In genomic region chr2:172204309-172204708, GRCh38 we compare ENCODE assay signal across 27 cellular contexts.
A peak's percentile ranks its signal among the peaks of the same experiment; 100 is the strongest.
DNase-seq lines count a peak whose midpoint lies in the region; ATAC-seq, FAIRE-seq and TF ChIP-seq lines count a peak whose summit lies in the region.
"Had no signal": no experiment of that assay in that cellular context is flagged by ENCODE, and none has a peak within 500 bp of the region (broad histone marks: within the 10 kb centered on the region; RNA-seq: fewer than 3 reads in every experiment).

No MANE protein-coding gene starts in this region.

- no peak overlapping the region for H3K4me2 ChIP-seq in HepG2 (ENCODE audit: low read depth, low read length)
- no peak overlapping the region for H3K4me2 ChIP-seq in K562 (ENCODE audit: insufficient read depth, low read length)
- H3K4me2 ChIP-seq in osteoblast (ENCODE audit: insufficient read depth, low read length) = no peak overlapping the region
- H3K4me2 ChIP-seq: PC-9 had no signal

- BruUV-seq in HepG2 (replicated peaks; lab: Mats Ljungman, UMichigan) (no TSS peak), K562 (replicated peaks; lab: Mats Ljungman, UMichigan) (no TSS peak)

- POLR2A ChIA-PET in HepG2 (lab: Yijun Ruan, JAX) = no interaction called here
- POLR2A ChIA-PET in K562 (lab: Yijun Ruan, JAX) = interaction anchor here (0.9 kb wide), 1 partner anchor 36 kb away, joined by 5 read pairs; no protein-coding TSS in a partner anchor

- in situ Hi-C loops in HepG2 (cut with HindIII; ENCODE audit: extremely low pct_ligation_motif_present, low pct_unique_long_range_greater_than_20kb) = no loop called here
- in situ Hi-C loops in K562 (cut with MboI) = no loop called here

- no peak overlapping the region for H3K9ac ChIP-seq in HepG2 (ENCODE audit: insufficient read depth, low read depth, low read length)
- no peak overlapping the region for H3K9ac ChIP-seq in K562 (ENCODE audit: insufficient read depth in 1 of 2, low read depth in 2 of 2, low read length in 2 of 2)

- 0 out of 2 replicates have a peak, but pooled peaks cover 5% of the 10 kb centered on the region for H3K4me1 ChIP-seq in HepG2 (ENCODE audit: insufficient read depth, low read length)
- H3K4me1 ChIP-seq in right lobe of liver = no peaks in the 10 kb centered on the region
- H3K4me1 ChIP-seq in K562 (replicated peaks in 1 of 2; ENCODE audit: control insufficient read depth in 2 of 2, insufficient read depth in 2 of 2, low read length in 2 of 2) = no peaks in the 10 kb centered on the region
- peaks cover 7% of the 10 kb centered on the region for H3K4me1 ChIP-seq in osteoblast (ENCODE audit: insufficient read depth, low read length)
- H3K4me1 ChIP-seq in aorta (ENCODE audit: control insufficient read depth in 1 of 2, insufficient read depth in 2 of 2, low read length in 2 of 2) = no peaks in the 10 kb centered on the region
- H3K4me1 ChIP-seq: SJSA1 had no signal

- H3K27ac ChIP-seq in HepG2 (ENCODE audit: extremely low read length, insufficient read depth, low read length) = no peak overlapping the region
- no peak overlapping the region for H3K27ac ChIP-seq in right lobe of liver
- H3K27ac ChIP-seq in K562 (ENCODE audit: extremely low read depth, low read depth, low read length) = no peak overlapping the region
- H3K27ac ChIP-seq in osteoblast (ENCODE audit: low read depth, low read length) = no peak overlapping the region
- H3K27ac ChIP-seq in aorta (ENCODE audit: low read depth in 1 of 2, low read length in 2 of 2) = no peak overlapping the region
- H3K27ac ChIP-seq: PC-9, SJSA1 had no signal

- no peak for DNase-seq in HepG2 (ENCODE audit: low spot score)
- DNase-seq in right lobe of liver = no peak
- no peak for DNase-seq in K562 (ENCODE audit: extremely low read depth in 1 of 4, low spot score in 3 of 4)
- peak; percentile 64 for DNase-seq in iris pigment epithelial cell (ENCODE audit: low read depth)
- no peak for DNase-seq in osteoblast (ENCODE audit: insufficient read length, low spot score, missing footprints)
- no peak for DNase-seq in H7
- DNase-seq in aorta = no peak
- DNase-seq: 8988T; ACHN; CD4-positive, CD25-positive, alpha-beta regulatory T cell; DMS153; DND-41; MV-4-11; NCI-H1105 treated with DMSO at 0.1 percent for 48 hours; NCI-H146; NCI-H1930; NCI-H2107; NCI-H524; NCI-H774; PC-9; Right ventricle myocardium superior had no signal

- no peak for ATAC-seq in HepG2
- ATAC-seq in right lobe of liver = no peak
- ATAC-seq in K562 = no peak
- no peak for ATAC-seq in aorta (ENCODE audit: low FRiP score)
- ATAC-seq in GM18511 (IDR thresholded peaks at IDR 0.05; ENCODE audit: unreplicated experiment) = no peak

- H3K27me3 ChIP-seq in HepG2 (ENCODE audit: control insufficient read depth in 1 of 2, insufficient read depth in 2 of 2, low read length in 2 of 2) (0 out of 5 replicates have a peak, but pooled peaks cover 2 to 4% of the 10 kb centered on the region in 2 experiments), right lobe of liver (no peaks in the 10 kb centered on the region), K562 (ENCODE audit: control insufficient read depth in 2 of 2, insufficient read depth in 2 of 2, low read length in 2 of 2) (peaks cover under 1 to 12% of the 10 kb centered on the region in 2 experiments; a peak in 1 of 5 replicates), osteoblast (ENCODE audit: insufficient read depth, low read length) (no peaks in the 10 kb centered on the region), H7 (ENCODE audit: control insufficient read depth, insufficient read depth, low read length) (no peaks in the 10 kb centered on the region), aorta (ENCODE audit: control insufficient read depth in 1 of 2, insufficient read depth in 2 of 2, low read length in 1 of 2) (no peaks in the 10 kb centered on the region)
- H3K27me3 ChIP-seq: SJSA1 had no signal

- TF ChIP-seq POLR2A in HepG2 (IDR thresholded peaks at IDR 0.05; ENCODE audit: insufficient read depth in 1 of 2, low read depth in 2 of 2, low read length in 2 of 2) (no peak), right lobe of liver (IDR thresholded peaks at IDR 0.05) (no peak), K562 (conservative IDR thresholded peaks at IDR 0.05) (no peak)

- no peak for TF ChIP-seq CTCF in HepG2 (CRISPR knock-in tag; IDR thresholded peaks at IDR 0.05)
- no peak for TF ChIP-seq CTCF in right lobe of liver (IDR thresholded peaks at IDR 0.05)
- no peak for TF ChIP-seq CTCF in K562 (IDR thresholded peaks at IDR 0.05 in 2 of 3, conservative IDR thresholded peaks at IDR 0.05 in 1 of 3; ENCODE audit: insufficient read depth in 2 of 3, low read depth in 1 of 3, low read length in 3 of 3)
- TF ChIP-seq CTCF in osteoblast (IDR thresholded peaks at IDR 0.05; ENCODE audit: extremely low read depth, low read depth, low read length) = no peak

- 68% methylated on average over 7 of the region's 7 CpGs for whole genome bisulfite sequencing in HepG2 (ENCODE audit: low lambda C conversion rate)
- 79% methylated on average over 7 of the region's 7 CpGs for WGBS in right lobe of liver (ENCODE audit: insufficient coverage, low coverage, low lambda C conversion rate, missing lambda C conversion rate)
- WGBS in K562 (ENCODE audit: insufficient coverage, low coverage, missing lambda C conversion rate) = 1% methylated on average over 7 of the region's 7 CpGs
- WGBS in aorta, 2 donors = 90 to 92% methylated on average over 7 of the region's 7 CpGs

- H3K9me1 ChIP-seq in K562 (ENCODE audit: control insufficient read depth, insufficient read depth, low read length) = no peaks in the 10 kb centered on the region

- no peak for TF ChIP-seq RAD21 in HepG2 (CRISPR knock-in tag; IDR thresholded peaks at IDR 0.05)
- TF ChIP-seq RAD21 in K562 (CRISPR knock-in tag; conservative IDR thresholded peaks at IDR 0.05 in 1 of 2, IDR thresholded peaks at IDR 0.05 in 1 of 2) = no peak

- intact Hi-C loops in HepG2 (cut with micrococcal nuclease; ENCODE audit: unreplicated experiment) = no loop called here
- intact Hi-C loops in right lobe of liver (cut with DNase I) = no loop called here
- intact Hi-C loops in K562 (cut with micrococcal nuclease) = no loop called here
- intact Hi-C loops in aorta (cut with DNase I) = loop anchor here in 1 of 2 donors (10.0 kb wide), 1 partner anchor 260 kb away; no protein-coding TSS in a partner anchor

- TF ChIP-seq EP300 in HepG2 (IDR thresholded peaks at IDR 0.05; ENCODE audit: low read depth in 2 of 2, low read length in 2 of 2) = no peak
- no peak for TF ChIP-seq EP300 in HepG2 (CRISPR knock-in tag; IDR thresholded peaks at IDR 0.05; ENCODE audit: borderline replicate concordance)
- no peak for TF ChIP-seq EP300 in K562 (IDR thresholded peaks at IDR 0.05; ENCODE audit: low read length)

- H3K9me3 ChIP-seq in HepG2 (ENCODE audit: low read length) (peaks cover 11% of the 10 kb centered on the region), right lobe of liver (no peaks in the 10 kb centered on the region), K562 (replicated peaks; ENCODE audit: control insufficient read depth, insufficient read depth, low read depth, low read length) (peaks cover 4% of the 10 kb centered on the region; the same call in 1 of the 2 replicates), osteoblast (ENCODE audit: low read depth, low read length) (no peaks in the 10 kb centered on the region), aorta (ENCODE audit: control insufficient read depth, low read length) (peaks cover 1% of the 10 kb centered on the region)

- H3K79me2 ChIP-seq in HepG2 (ENCODE audit: insufficient read depth, low read length) = no peaks in the 10 kb centered on the region
- H3K79me2 ChIP-seq in K562 (ENCODE audit: control insufficient read depth, insufficient read depth, low read length) = no peaks in the 10 kb centered on the region
- no peaks in the 10 kb centered on the region for H3K79me2 ChIP-seq in osteoblast (ENCODE audit: insufficient read depth, low read length)

- CTCF ChIA-PET in HepG2 (lab: Yijun Ruan, JAX; ENCODE audit: low intra/inter-chr PET ratio, low total read pairs) (no interaction called here), K562 (lab: Yijun Ruan, JAX; ENCODE audit: low intra/inter-chr PET ratio) (no interaction called here)

- H2AFZ ChIP-seq in HepG2 (ENCODE audit: low read length) (no peak overlapping the region), K562 (ENCODE audit: low read depth, low read length) (no peak overlapping the region), osteoblast (ENCODE audit: low read length) (peak overlapping the region; percentile 14)
- H2AFZ ChIP-seq: PC-9 had no signal

- no peaks in the 10 kb centered on the region for H4K20me1 ChIP-seq in HepG2 (ENCODE audit: insufficient read depth, low read length)
- no peaks in the 10 kb centered on the region for H4K20me1 ChIP-seq in K562 (replicated peaks; ENCODE audit: control insufficient read depth, insufficient read depth, low read length)
- no peaks in the 10 kb centered on the region for H4K20me1 ChIP-seq in osteoblast (ENCODE audit: insufficient read depth, low read length)

- no peaks in the 10 kb centered on the region for H3K36me3 ChIP-seq in HepG2 (replicated peaks in 1 of 2; ENCODE audit: control insufficient read depth in 1 of 2, insufficient read depth in 2 of 2, low read length in 2 of 2)
- no peaks in the 10 kb centered on the region for H3K36me3 ChIP-seq in right lobe of liver
- no peaks in the 10 kb centered on the region for H3K36me3 ChIP-seq in K562 (ENCODE audit: control insufficient read depth, insufficient read depth, low read length)
- H3K36me3 ChIP-seq in osteoblast (ENCODE audit: insufficient read depth, low read length) = no peaks in the 10 kb centered on the region
- H3K36me3 ChIP-seq in H7 (replicated peaks; ENCODE audit: control insufficient read depth, insufficient read depth, low read length) = no peaks in the 10 kb centered on the region
- H3K36me3 ChIP-seq in aorta (ENCODE audit: control insufficient read depth in 1 of 2, insufficient read depth in 2 of 2, low read length in 1 of 2) = no peaks in the 10 kb centered on the region
- H3K36me3 ChIP-seq: SJSA1 had no signal

- FAIRE-seq in HepG2 (lab: Jason Lieb, UNC) = no peak
- FAIRE-seq in K562 (lab: Jason Lieb, UNC) = no peak
- FAIRE-seq: GM12892, GM19239, H54, HTR-8/SVneo had no signal

- H3K4me3 ChIP-seq in HepG2 (replicated peaks in 1 of 3; ENCODE audit: insufficient read depth in 1 of 3, low read depth in 2 of 3, low read length in 3 of 3) (no peak overlapping the region), right lobe of liver (no peak overlapping the region), K562 (no peak overlapping the region), osteoblast (ENCODE audit: insufficient read depth, low read length) (no peak overlapping the region), H7 (ENCODE audit: insufficient read depth, low read depth, low read length) (no peak overlapping the region), aorta (ENCODE audit: low read length in 2 of 2) (no peak overlapping the region)
- H3K4me3 ChIP-seq: PC-9, SJSA1 had no signal

TF ChIP-seq in HepG2, 621 proteins besides CTCF, POLR2A, EP300 and RAD21 (continues in another document):
- TF ChIP-seq CEBPG (CRISPR knock-in tag; IDR thresholded peaks at IDR 0.05) = 0 out of 2 replicates have a peak, but pooled peaks have one; percentile 19
- peak; percentile 85 for TF ChIP-seq CEBPB (IDR thresholded peaks at IDR 0.05; ENCODE audit: borderline replicate concordance, low read depth, low read length)

Comparison
In these comparisons a context has a peak if more than half of its experiments do, and no peak if none do; other contexts are left out.
1. Of the 241 proteins assayed by ChIP-seq in both HepG2 and K562: peak only in HepG2: none; only in K562: none; in both: CEBPB; in neither: 238; mixed calls (peak in some experiments, not most) for 2.